In the genomic region with DNA sequence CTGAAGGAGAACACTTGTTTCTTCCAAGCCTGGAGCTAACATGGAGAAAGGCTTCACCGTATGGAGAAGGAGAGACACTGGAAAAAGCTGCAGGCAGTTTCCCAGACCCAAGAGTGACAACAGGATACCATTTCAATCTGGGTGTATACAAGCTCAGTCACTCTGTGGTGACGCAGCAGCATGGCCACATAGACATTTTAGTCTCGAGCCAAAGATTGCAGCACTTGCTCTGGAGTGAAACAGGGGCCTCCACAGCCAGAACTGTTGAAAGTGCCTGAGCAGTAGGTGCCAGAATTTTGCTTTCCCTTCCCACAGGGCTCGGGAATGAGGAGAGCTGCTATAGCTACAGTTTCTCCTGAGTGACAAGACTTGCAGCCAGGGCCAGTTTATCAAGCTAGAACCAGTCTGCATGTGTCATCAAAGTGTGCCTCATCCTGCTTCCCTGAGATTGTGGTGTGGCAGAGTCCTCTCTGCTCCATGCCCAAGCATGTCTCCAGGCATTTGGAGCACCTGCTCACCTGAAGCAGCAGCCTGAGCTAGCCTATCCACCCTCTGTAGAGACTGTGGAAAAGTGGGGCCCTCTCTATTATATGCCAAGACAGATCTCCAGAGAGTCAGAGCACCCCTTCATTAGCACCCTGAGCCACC, we compare ENCODE assay signal across 17 cellular contexts.
"Had no signal": no experiment of that assay in that cellular context is flagged by ENCODE, and none has a peak within 500 bp of the region (broad histone marks: within the 10 kb centered on the region; RNA-seq: fewer than 3 reads in every experiment).

No MANE protein-coding gene starts in this region.

- H3K27me3 ChIP-seq: suprapubic skin had no signal

- H3K36me3 ChIP-seq: suprapubic skin had no signal

- DNase-seq: activated B cell treated with CpG ODN at 0.5 μM for 24 hours; activated CD4-positive, alpha-beta T cell treated with anti-CD3 and anti-CD28 coated beads, Interleukin-2, amount 10 ng/mL, durations not matched to agents 24 days and 14 days; activated CD8-positive, alpha-beta memory T cell treated with anti-CD3 and anti-CD28 coated beads, Interleukin-2, amount 50 U/mL, for 48 hours; activated CD8-positive, alpha-beta T cell treated with anti-CD3 and anti-CD28 coated beads, Interleukin-2, amount 10 ng/mL, durations not matched to agents 7 days and 5 days; activated gamma-delta T cell treated with Interleukin-2 at 50 U/mL for 16 hours; activated naive CD8-positive, alpha-beta T cell treated with anti-CD3 and anti-CD28 coated beads for 36 hours; activated T-cell treated with anti-CD3 and anti-CD28 coated beads, Interleukin-2, amount 50 U/mL, for 72 hours; amygdala; cerebellar nuclear complex; effector memory CD8-positive, alpha-beta T cell; naive B cell; stimulated activated CD4-positive, alpha-beta T cell treated with anti-CD3 and anti-CD28 coated beads, Interleukin-4, amount 100 ng/mL, for 4 hours; stimulated activated CD8-positive, alpha-beta memory T cell treated with anti-CD3 and anti-CD28 coated beads, Interleukin-4, amount 100 ng/mL, for 48 hours; T-helper 17 cell; trophoblast cell had no signal

- H3K4me1 ChIP-seq: parathyroid adenoma, suprapubic skin had no signal

- H3K27ac ChIP-seq: parathyroid adenoma, suprapubic skin had no signal

- H3K4me3 ChIP-seq: suprapubic skin had no signal

- ATAC-seq: activated CD8-positive, alpha-beta T cell treated with anti-CD3 and anti-CD28 coated beads, Interleukin-2, amount 10 ng/mL, durations not matched to agents 7 days and 5 days; activated T-cell treated with anti-CD3 and anti-CD28 coated beads, Interleukin-2, amount 50 U/mL, for 72 hours; effector memory CD8-positive, alpha-beta T cell; T-helper 17 cell had no signal

- H3K9me3 ChIP-seq: suprapubic skin had no signal
